Comparison of ENCODE assay signal across 18 cellular contexts in the genomic region with DNA sequence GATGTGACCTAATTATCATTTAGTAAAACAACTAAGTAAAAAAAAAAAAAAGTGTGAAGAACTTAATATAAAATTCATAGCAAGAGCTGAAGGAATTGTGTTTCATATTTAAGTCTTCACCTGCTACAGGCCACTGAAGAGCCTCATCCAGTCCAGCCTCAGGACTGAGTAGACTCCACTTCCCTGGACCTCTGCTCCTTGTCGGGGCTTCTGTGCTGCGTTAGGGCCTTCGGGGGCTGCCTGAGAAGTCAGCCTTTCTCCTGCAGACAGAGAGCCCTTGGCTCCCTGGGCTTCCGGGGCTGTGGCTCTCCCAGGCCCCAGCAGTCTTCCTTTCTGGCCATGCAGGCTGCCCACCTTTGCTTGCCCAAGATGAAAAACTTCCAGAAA.
A peak's percentile ranks its signal among the peaks of the same experiment; 100 is the strongest.
DNase-seq lines count a peak whose midpoint lies in the region; ATAC-seq and TF ChIP-seq lines count a peak whose summit lies in the region.
"Had no signal": no experiment of that assay in that cellular context is flagged by ENCODE, and none has a peak within 500 bp of the region (broad histone marks: within the 10 kb centered on the region; RNA-seq: fewer than 3 reads in every experiment).

No MANE protein-coding gene starts in this region.

- no peak overlapping the region for H3K23ac ChIP-seq in trophoblast cell (ENCODE audit: low read length)

- H3K79me2 ChIP-seq in fibroblast of lung (ENCODE audit: control insufficient read depth, insufficient read depth, low read length) (no peaks in the 10 kb centered on the region), trophoblast cell (ENCODE audit: control insufficient read depth, insufficient read depth, low read length, poor library complexity) (no peaks in the 10 kb centered on the region)

- H3K4me2 ChIP-seq in fibroblast of lung (ENCODE audit: extremely low read depth, insufficient read depth, low read length), result peak overlapping the region; percentile 47
- no peak overlapping the region for H3K4me2 ChIP-seq in trophoblast cell (ENCODE audit: low read length)
- H3K4me2 ChIP-seq: KMS-11 had no signal

- TF ChIP-seq CTCF in fibroblast of lung (conservative IDR thresholded peaks at IDR 0.05 in 1 of 2, IDR thresholded peaks at IDR 0.05 in 1 of 2; ENCODE audit: low read depth in 1 of 2, low read length in 2 of 2), result no peak

- peaks cover 8% of the 10 kb centered on the region for H3K79me1 ChIP-seq in trophoblast cell (ENCODE audit: low read length)

- H2BK5ac ChIP-seq in trophoblast cell (ENCODE audit: low read depth, low read length, poor library complexity), result peak overlapping the region; percentile 69

- H3K9ac ChIP-seq in fibroblast of lung (ENCODE audit: insufficient read depth, low read length) (peak overlapping the region; percentile 70), trophoblast cell (ENCODE audit: low read length) (peak overlapping the region; percentile 16)
- H3K9ac ChIP-seq: KMS-11 had no signal

- peak overlapping the region; percentile 98 for H3K27ac ChIP-seq in SJCRH30
- peak overlapping the region; percentile 98 for H3K27ac ChIP-seq in fibroblast of lung (ENCODE audit: insufficient read depth, low read length)
- peak overlapping the region; percentile 72 for H3K27ac ChIP-seq in trophoblast cell (ENCODE audit: low read depth, low read length)
- H3K27ac ChIP-seq: KMS-11, thyroid gland had no signal

- peak overlapping the region; percentile 38 for H2BK12ac ChIP-seq in trophoblast cell (ENCODE audit: low read length)

- H2BK120ac ChIP-seq in trophoblast cell (ENCODE audit: insufficient read depth, low read length, poor library complexity), result peak overlapping the region; percentile 86

- peak overlapping the region; percentile 76 for H2AK5ac ChIP-seq in trophoblast cell (ENCODE audit: low read length)

- H3K4ac ChIP-seq in trophoblast cell (ENCODE audit: low read depth, low read length), result no peak overlapping the region

- no peaks in the 10 kb centered on the region for H4K20me1 ChIP-seq in fibroblast of lung (ENCODE audit: control insufficient read depth, extremely low read depth, insufficient read depth, low read length)

- H3K18ac ChIP-seq in trophoblast cell (ENCODE audit: low read length), result peak overlapping the region; percentile 86

- no CpG with 5 or more reads among the region's 4 CpGs for WGBS in trophoblast cell (ENCODE audit: extremely low coverage, insufficient coverage, insufficient read length)

- H4K12ac ChIP-seq in trophoblast cell (ENCODE audit: low read depth, low read length), result peak overlapping the region; percentile 44

- H3K27me3 ChIP-seq in SJCRH30 (no peaks in the 10 kb centered on the region), fibroblast of lung (ENCODE audit: control insufficient read depth, insufficient read depth, low read length) (no peaks in the 10 kb centered on the region), trophoblast cell (ENCODE audit: insufficient read depth, low read length) (no peaks in the 10 kb centered on the region), H7 (ENCODE audit: control insufficient read depth, insufficient read depth, low read length) (no peaks in the 10 kb centered on the region)
- H3K27me3 ChIP-seq: thyroid gland had no signal

- DNase-seq in Daoy (ENCODE audit: low read depth) (peak; percentile 40), SJCRH30 (peak; percentile 26 to 50), fibroblast of lung (ENCODE audit: low read depth in 2 of 2) (no peak), trophoblast cell (no peak), NCI-H2196 treated with DMSO at 0.1 percent for 48 hours (lab: John Stamatoyannopoulos, UW; ENCODE audit: unreplicated experiment) (no peak), H7 (no peak), T-helper 9 cell (no peak)
- DNase-seq: activated naive CD4-positive, alpha-beta T cell treated with anti-CD3 and anti-CD28 coated beads, Interleukin-2, amount 50 U/mL, for 16 hours; caudate nucleus; DMS153; hippocampal formation; NCI-H1694 treated with DMSO at 0.1 percent for 48 hours; NCI-H774; Right ventricle myocardium superior; stimulated activated CD4-positive, alpha-beta T cell treated with anti-CD3 and anti-CD28 coated beads, Interleukin-12 subunit alpha, Interleukin-12 subunit beta, amount 100 ng/mL, for 4 hours; thyroid gland had no signal

- H3K4me3 ChIP-seq in SJCRH30 (peak overlapping the region; percentile 41), fibroblast of lung (replicated peaks in 1 of 4; ENCODE audit: control extremely low read depth in 1 of 4, insufficient read depth in 1 of 4, low read depth in 3 of 4, low read length in 4 of 4) (no peak overlapping the region), trophoblast cell (ENCODE audit: low read depth, low read length) (no peak overlapping the region), H7 (ENCODE audit: insufficient read depth, low read depth, low read length) (no peak overlapping the region)
- H3K4me3 ChIP-seq: thyroid gland had no signal

- peaks cover 44% of the 10 kb centered on the region for H3K4me1 ChIP-seq in SJCRH30
- H3K4me1 ChIP-seq in fibroblast of lung (ENCODE audit: control insufficient read depth, extremely low read depth, insufficient read depth, low read length), result peaks cover 40% of the 10 kb centered on the region
- peaks cover 18 to 21% of the 10 kb centered on the region in 2 experiments for H3K4me1 ChIP-seq in trophoblast cell (ENCODE audit: control insufficient read depth in 1 of 2, insufficient read depth in 2 of 2, low read length in 2 of 2)
- H3K4me1 ChIP-seq: thyroid gland had no signal

- H4K91ac ChIP-seq in trophoblast cell (ENCODE audit: low read depth, low read length), result peak overlapping the region; percentile 43

- H3K9me3 ChIP-seq in SJCRH30 (replicated peaks) (no peaks in the 10 kb centered on the region), fibroblast of lung (ENCODE audit: control insufficient read depth, insufficient read depth, low read depth, low read length) (no peaks in the 10 kb centered on the region), trophoblast cell (ENCODE audit: insufficient read depth, low read depth, low read length) (no peaks in the 10 kb centered on the region)
- H3K9me3 ChIP-seq: thyroid gland had no signal

- H2AFZ ChIP-seq in fibroblast of lung (ENCODE audit: low read length) (no peak overlapping the region), trophoblast cell (ENCODE audit: insufficient read depth, low read length, poor library complexity) (no peak overlapping the region)

- H3K14ac ChIP-seq in trophoblast cell (ENCODE audit: low read length), result peak overlapping the region; percentile 73

- ATAC-seq in GM21619 (IDR thresholded peaks at IDR 0.05; ENCODE audit: unreplicated experiment), result no peak

- no peaks in the 10 kb centered on the region for H3K36me3 ChIP-seq in SJCRH30
- H3K36me3 ChIP-seq in fibroblast of lung (ENCODE audit: control insufficient read depth, insufficient read depth, low read length), result peaks cover 13% of the 10 kb centered on the region
- no peaks in the 10 kb centered on the region for H3K36me3 ChIP-seq in trophoblast cell (ENCODE audit: control insufficient read depth in 1 of 2, insufficient read depth in 2 of 2, low read length in 2 of 2)
- peaks cover 6% of the 10 kb centered on the region for H3K36me3 ChIP-seq in H7 (replicated peaks; ENCODE audit: control insufficient read depth, insufficient read depth, low read length)
- H3K36me3 ChIP-seq: thyroid gland had no signal

- peak overlapping the region; percentile 72 for H4K8ac ChIP-seq in trophoblast cell (ENCODE audit: low read depth, low read length)

Comparison
In these comparisons a context has a peak if more than half of its experiments do, and no peak if none do; other contexts are left out.
1. DNase-seq: peak in Daoy (single experiment) and SJCRH30 (2 of 2); none in fibroblast of lung (0 of 2), trophoblast cell (0 of 2), NCI-H2196 treated with DMSO at 0.1 percent for 48 hours (single experiment), H7 (single experiment) and T-helper 9 cell (single experiment).
2. Peak in every context shown above with its lines, with median percentiles within 50 percentile points of each other: H3K27ac ChIP-seq.